In genomic region chr17:42609182-42609813, GRCh38 we compare ENCODE assay signal across 8 cellular contexts. TPM values are rescaled to one million over a fixed set of nuclear protein-coding genes. Genes with fewer than 3 reads are reported as not detected.
DNase-seq lines count a peak whose midpoint lies in the region; ATAC-seq and TF ChIP-seq lines count a peak whose summit lies in the region.

TSS of gene RETREG3 (minus strand) at chr17:42609374. CDS start at chr17:42609324, 50 bp downstream.
TSS of gene TUBG1 (plus strand) at chr17:42609683. CDS start at chr17:42609738, 55 bp downstream.

- peak within 1 kb of the TSS; percentile 81 for H3K27ac Mint-ChIP-seq in type B pancreatic cell

- no peaks in the 10 kb centered on the region for H3K27me3 Mint-ChIP-seq in type B pancreatic cell

- H3K36me3 ChIP-seq in heart left ventricle, result peaks cover 0 to 36% (median 29%) of the 10 kb centered on the region in 9 donors

- H3K36me3 Mint-ChIP-seq in type B pancreatic cell, result peaks cover 6% of the 10 kb centered on the region

- WGBS in heart left ventricle, 4 donors, result 0 to 1% (median 0%) methylated on average over 5 to 66 of the region's 66 CpGs

- H3K9me3 ChIP-seq in heart left ventricle, result no peaks in the 10 kb centered on the region

- H3K4me3 Mint-ChIP-seq in type B pancreatic cell, result peak within 1 kb of the TSS; percentile 100

- H3K4me1 Mint-ChIP-seq in type B pancreatic cell (ENCODE audit: unreplicated experiment), result peaks cover 9% of the 10 kb centered on the region

- H3K4me1 ChIP-seq in heart left ventricle, result peaks cover 3 to 48% (median 36%) of the 10 kb centered on the region in 12 donors

- intact Hi-C loops in T-helper 1 cell treated with Interleukin-12 subunit alpha and Interleukin-12 subunit beta and Interleukin-4 antibody, amounts not matched to agents 30 ng/mL and 1 ng/mL, for 36 hours (cut with micrococcal nuclease), result loop anchor here (1.0 to 5.0 kb wide), 12 partner anchors 32 to 563 kb away; partner anchors contain the start of genes BECN1, COASY, EZH1 and MLX
- intact Hi-C loops in heart left ventricle (cut with DNase I), result loop anchor here in 8 of 10 donors (1.0 to 10.0 kb wide), 8 partner anchors 30 to 156 kb away; partner anchors contain the start of genes CCR10 (in 3 of the 8), CNTNAP1 (in 3 of the 8), PLEKHH3 (in 1 of the 8) and PSMC3IP (in 1 of the 8)

- in situ Hi-C loops in GM13976 (cut with MboI; ENCODE audit: low sequenced_read_pairs, unreplicated experiment), result no loop called here

- no peaks in the 10 kb centered on the region for H3K27me3 ChIP-seq in heart left ventricle

- DNase-seq in GM13976 (ENCODE audit: low spot score) (peak; percentile 100), NCI-H146 treated with DMSO at 0.1 percent for 48 hours (lab: John Stamatoyannopoulos, UW; ENCODE audit: unreplicated experiment) (peak; percentile 97), amniotic epithelial cell (ENCODE audit: low read depth) (peak; percentile 99), heart left ventricle (peak; percentile 99 to 100 (median 99)), pons (ENCODE audit: low spot score) (peak; percentile 99), type B pancreatic cell (ENCODE audit: extremely low spot score, unreplicated experiment) (peak; percentile 100)

- H3K9me3 Mint-ChIP-seq in type B pancreatic cell, result no peaks in the 10 kb centered on the region

- peak within 1 kb of the TSS; percentile 82 to 97 (median 94) for H3K27ac ChIP-seq in heart left ventricle

- peak; percentile 87 for ATAC-seq in HG02870 (IDR thresholded peaks at IDR 0.05; ENCODE audit: unreplicated experiment)
- ATAC-seq in heart left ventricle, result peak; percentile 97 to 99 (median 98)

- peak within 1 kb of the TSS; percentile 62 to 96 (median 88) for H3K4me3 ChIP-seq in heart left ventricle

- peak; percentile 18 to 93 for TF ChIP-seq POLR2A in heart left ventricle (IDR thresholded peaks at IDR 0.05)

- TF ChIP-seq CTCF in GM13976 (IDR thresholded peaks at IDR 0.05; ENCODE audit: borderline replicate concordance, control extremely low read depth, extremely low read depth, insufficient read depth, missing control alignments) (no peak), heart left ventricle (IDR thresholded peaks at IDR 0.05) (peak in 7 of 12 donors; percentile 17 to 51 (median 35)), type B pancreatic cell (conservative IDR thresholded peaks at IDR 0.05) (peak; percentile 53)

RNA-seq across cellular contexts. Expression of gene RETREG3, which starts in this region (rescaled TPM):
- total RNA-seq in T-helper 1 cell treated with Interleukin-12 subunit alpha and Interleukin-12 subunit beta and Interleukin-4 antibody, amounts not matched to agents 30 ng/mL and 1 ng/mL, for 36 hours, result 73.4 and 75.5 TPM in 2 replicates
- total RNA-seq in heart left ventricle (10 to 100 TPM; 21.3 to 39.0 (median 28.3) TPM), type B pancreatic cell (ENCODE audit: low replicate concordance) (62.9 and 82.6 TPM in 2 replicates)
- 10 to 100 TPM; 12.2 to 16.8 TPM for polyA plus RNA-seq in heart left ventricle

RNA-seq across cellular contexts. Expression of gene TUBG1, which starts in this region (rescaled TPM):
- total RNA-seq in T-helper 1 cell treated with Interleukin-12 subunit alpha and Interleukin-12 subunit beta and Interleukin-4 antibody, amounts not matched to agents 30 ng/mL and 1 ng/mL, for 36 hours, result 54.7 and 60.5 TPM in 2 replicates
- total RNA-seq in heart left ventricle (10 to 100 TPM; 31.5 to 80.1 (median 49.3) TPM), type B pancreatic cell (ENCODE audit: low replicate concordance) (44.7 and 63.2 TPM in 2 replicates)
- 100 to 1,000 TPM in 1 of 2 donors, 10 to 100 TPM in 1; 46.4 to 112 TPM for polyA plus RNA-seq in heart left ventricle

Comparison
In these comparisons a context has a peak if more than half of its experiments do, and no peak if none do; other contexts are left out.
1. Peak in every context shown above with its lines: DNase-seq, ATAC-seq, H3K4me3 ChIP-seq and H3K27ac ChIP-seq.